Comparison of ENCODE assay signal across 18 cellular contexts in the genomic region with DNA sequence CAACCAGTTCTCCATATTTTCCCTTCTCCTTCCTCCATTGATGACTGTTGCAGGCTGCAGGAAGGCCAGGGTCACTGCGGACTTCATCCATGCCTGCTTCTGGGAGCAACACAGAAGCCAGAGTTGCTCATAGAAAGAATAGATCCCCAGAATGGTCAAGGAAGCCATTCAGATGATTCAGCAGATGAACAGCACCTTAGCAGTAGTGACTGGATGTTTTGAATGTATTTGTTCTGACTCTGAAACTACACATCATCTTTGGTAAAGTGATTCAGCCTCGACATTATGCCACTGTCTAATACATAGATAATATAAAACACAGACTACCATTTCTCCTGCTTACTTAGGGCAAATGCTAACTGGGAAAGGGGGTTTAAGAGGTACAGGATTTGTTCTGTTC.
DNase-seq lines count a peak whose midpoint lies in the region; ATAC-seq and TF ChIP-seq lines count a peak whose summit lies in the region.
"Had no signal": no experiment of that assay in that cellular context is flagged by ENCODE, and none has a peak within 500 bp of the region (broad histone marks: within the 10 kb centered on the region; RNA-seq: fewer than 3 reads in every experiment).

No MANE protein-coding gene starts in this region.

- H3K27me3 ChIP-seq in RWPE2 (ENCODE audit: insufficient read depth, poor library complexity, severe bottlenecking) (no peaks in the 10 kb centered on the region), fibroblast of lung (ENCODE audit: control insufficient read depth, insufficient read depth, low read length) (no peaks in the 10 kb centered on the region), vagina (no peaks in the 10 kb centered on the region)
- H3K27me3 ChIP-seq: uterus had no signal

- ATAC-seq in RWPE2 (ENCODE audit: low read depth) (peak; percentile 76), HG02840 (IDR thresholded peaks at IDR 0.05; ENCODE audit: low FRiP score, unreplicated experiment) (no peak), GM21423 (IDR thresholded peaks at IDR 0.05; ENCODE audit: unreplicated experiment) (no peak)
- ATAC-seq in activated CD4-positive, CD25-positive, alpha-beta regulatory T cell treated with anti-CD3 and anti-CD28 coated beads, Interleukin-2, amount 50 U/mL, for 24 hours: no peak
- ATAC-seq: activated naive CD8-positive, alpha-beta T cell treated with anti-CD3 and anti-CD28 coated beads, Interleukin-2, amount 50 U/mL, for 24 hours; right cardiac atrium; stimulated activated memory B cell treated with anti-CD40 and anti-IgM and Interleukin-4, amounts not matched to agents 10 μg/mL and 1 μg/mL and 100 μg/mL, for 72 hours had no signal

- intact Hi-C loops in vagina (cut with DNase I): no loop called here

- no peak overlapping the region for H3K9ac ChIP-seq in fibroblast of lung (ENCODE audit: insufficient read depth, low read length)

- H3K4me2 ChIP-seq in fibroblast of lung (ENCODE audit: extremely low read depth, insufficient read depth, low read length): peak overlapping the region; percentile 27

- peak overlapping the region; percentile 73 for H2AFZ ChIP-seq in fibroblast of lung (ENCODE audit: low read length)

- H3K9me3 ChIP-seq in RWPE2 (ENCODE audit: severe bottlenecking): peaks cover 3% of the 10 kb centered on the region
- H3K9me3 ChIP-seq in fibroblast of lung (ENCODE audit: control insufficient read depth, insufficient read depth, low read depth, low read length): no peaks in the 10 kb centered on the region
- no peaks in the 10 kb centered on the region for H3K9me3 ChIP-seq in vagina
- H3K9me3 ChIP-seq: uterus had no signal

- no peak for TF ChIP-seq CTCF in RWPE2 (IDR thresholded peaks at IDR 0.05; ENCODE audit: poor library complexity, severe bottlenecking)
- TF ChIP-seq CTCF in fibroblast of lung (conservative IDR thresholded peaks at IDR 0.05 in 1 of 2, IDR thresholded peaks at IDR 0.05 in 1 of 2; ENCODE audit: low read depth in 1 of 2, low read length in 2 of 2): no peak
- no peak for TF ChIP-seq CTCF in vagina (IDR thresholded peaks at IDR 0.05)

- DNase-seq in ELR (ENCODE audit: low read depth): peak; percentile 95
- DNase-seq in RWPE2 (ENCODE audit: low spot score): no peak
- DNase-seq in fibroblast of lung (ENCODE audit: low read depth in 2 of 2): peak; percentile 3 to 91
- DNase-seq in renal cortical epithelial cell (ENCODE audit: low read depth): peak; percentile 66
- DNase-seq in vagina (ENCODE audit: extremely low spot score in 2 of 2): no peak
- DNase-seq: activated CD4-positive, alpha-beta T cell treated with anti-CD3 and anti-CD28 coated beads, Interleukin-2, amount 10 ng/mL, durations not matched to agents 24 days and 14 days; activated naive CD8-positive, alpha-beta T cell treated with anti-CD3 and anti-CD28 coated beads, Interleukin-2, amount 50 U/mL, for 24 hours; activated T-cell treated with anti-CD3 and anti-CD28 coated beads, Interleukin-2, amount 50 U/mL, for 24 hours; CD4-positive, alpha-beta T cell; naive B cell; NCI-H1092 treated with DMSO at 0.1 percent for 48 hours; right cardiac atrium; stimulated activated CD4-positive, alpha-beta T cell treated with anti-CD3 and anti-CD28 coated beads, Interleukin-4, amount 100 ng/mL, for 4 hours; uterus had no signal

- peak overlapping the region; percentile 50 for H3K27ac ChIP-seq in RWPE2 (ENCODE audit: poor library complexity, severe bottlenecking)
- peak overlapping the region; percentile 62 for H3K27ac ChIP-seq in fibroblast of lung (ENCODE audit: insufficient read depth, low read length)
- H3K27ac ChIP-seq in vagina: no peak overlapping the region
- H3K27ac ChIP-seq: uterus had no signal

- H4K20me1 ChIP-seq in fibroblast of lung (ENCODE audit: control insufficient read depth, extremely low read depth, insufficient read depth, low read length): no peaks in the 10 kb centered on the region

- H3K4me3 ChIP-seq in RWPE2 (ENCODE audit: severe bottlenecking): no peak overlapping the region
- no peak overlapping the region for H3K4me3 ChIP-seq in fibroblast of lung (replicated peaks in 1 of 4; ENCODE audit: control extremely low read depth in 1 of 4, insufficient read depth in 1 of 4, low read depth in 3 of 4, low read length in 4 of 4)
- no peak overlapping the region for H3K4me3 ChIP-seq in vagina
- H3K4me3 ChIP-seq: uterus had no signal

- no peak for TF ChIP-seq POLR2A in vagina (IDR thresholded peaks at IDR 0.05)

- H3K4me1 ChIP-seq in RWPE2 (ENCODE audit: insufficient read depth, poor library complexity, severe bottlenecking): no peaks in the 10 kb centered on the region
- peaks cover 15% of the 10 kb centered on the region for H3K4me1 ChIP-seq in fibroblast of lung (ENCODE audit: control insufficient read depth, extremely low read depth, insufficient read depth, low read length)
- no peaks in the 10 kb centered on the region for H3K4me1 ChIP-seq in vagina
- H3K4me1 ChIP-seq: uterus had no signal

- no peaks in the 10 kb centered on the region for H3K79me2 ChIP-seq in fibroblast of lung (ENCODE audit: control insufficient read depth, insufficient read depth, low read length)

- H3K36me3 ChIP-seq in RWPE2 (ENCODE audit: low read depth): no peaks in the 10 kb centered on the region
- H3K36me3 ChIP-seq in fibroblast of lung (ENCODE audit: control insufficient read depth, insufficient read depth, low read length): no peaks in the 10 kb centered on the region
- no peaks in the 10 kb centered on the region for H3K36me3 ChIP-seq in vagina

Comparison
In these comparisons a context has a peak if more than half of its experiments do, and no peak if none do; other contexts are left out.
1. DNase-seq: peak in ELR (single experiment), fibroblast of lung (2 of 2) and renal cortical epithelial cell (single experiment); none in RWPE2 (single experiment) and vagina (0 of 2).